In the genomic region with DNA sequence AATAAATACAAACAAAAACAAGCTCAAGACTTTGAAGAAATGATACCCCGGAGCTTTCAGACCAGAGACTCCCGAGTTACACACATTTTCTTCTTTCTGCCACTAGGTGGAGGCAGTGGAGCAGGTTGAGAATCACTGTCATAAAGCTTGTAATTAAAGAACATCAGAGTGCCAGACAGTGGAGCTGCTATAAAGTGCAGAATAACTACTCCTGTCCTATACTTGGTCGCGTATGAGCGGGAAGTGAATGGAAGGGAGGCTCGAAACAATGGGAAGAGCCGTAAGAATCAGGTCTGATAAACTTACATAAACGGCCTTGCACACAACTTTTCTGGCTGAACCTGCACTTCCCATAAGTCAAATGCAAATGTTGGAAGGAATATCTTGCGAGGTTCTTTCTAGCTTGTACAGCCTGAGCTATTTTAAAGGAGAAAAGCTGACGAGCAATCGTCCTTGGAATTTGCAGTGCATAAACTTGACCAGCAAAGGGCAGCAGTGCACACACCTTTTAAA, we compare ENCODE assay signal across 9 cellular contexts.
DNase-seq lines count a peak whose midpoint lies in the region; ATAC-seq and TF ChIP-seq lines count a peak whose summit lies in the region.
"Had no signal": no experiment of that assay in that cellular context is flagged by ENCODE, and none has a peak within 500 bp of the region (broad histone marks: within the 10 kb centered on the region; RNA-seq: fewer than 3 reads in every experiment).

No MANE protein-coding gene starts in this region.

- TF ChIP-seq CTCF in HFFc6 (IDR thresholded peaks at IDR 0.05) (peak; percentile 88), cardiac muscle cell (IDR thresholded peaks at IDR 0.05; ENCODE audit: low read depth, low read length) (peak; percentile 75)

- no peaks in the 10 kb centered on the region for H3K4me1 ChIP-seq in cardiac muscle cell (ENCODE audit: low read depth)

- no peaks in the 10 kb centered on the region for H3K9me3 ChIP-seq in cardiac muscle cell (ENCODE audit: low read depth)

- peak; percentile 35 for ATAC-seq in activated T-helper 17 cell treated with anti-CD3 and anti-CD28 coated beads, Interleukin-2, amount 50 U/mL, for 72 hours (replicated peaks)

- H3K36me3 Mint-ChIP-seq in HFFc6 (ENCODE audit: low read depth) = no peaks in the 10 kb centered on the region
- no peaks in the 10 kb centered on the region for H3K36me3 Mint-ChIP-seq in activated T-helper 17 cell treated with anti-CD3 and anti-CD28 coated beads, Interleukin-2, amount 50 U/mL, for 72 hours (ENCODE audit: low read depth)
- H3K36me3 Mint-ChIP-seq: activated naive CD8-positive, alpha-beta T cell had no signal

- no peak overlapping the region for H3K27ac Mint-ChIP-seq in HFFc6
- H3K27ac Mint-ChIP-seq in activated T-helper 17 cell treated with anti-CD3 and anti-CD28 coated beads, Interleukin-2, amount 50 U/mL, for 72 hours = no peak overlapping the region
- H3K27ac Mint-ChIP-seq: activated naive CD8-positive, alpha-beta T cell had no signal

- no peaks in the 10 kb centered on the region for H3K36me3 ChIP-seq in cardiac muscle cell

- H3K4me3 Mint-ChIP-seq in HFFc6 = no peak overlapping the region
- H3K4me3 Mint-ChIP-seq in activated T-helper 17 cell treated with anti-CD3 and anti-CD28 coated beads, Interleukin-2, amount 50 U/mL, for 72 hours = no peak overlapping the region
- H3K4me3 Mint-ChIP-seq: activated naive CD8-positive, alpha-beta T cell had no signal

- no peaks in the 10 kb centered on the region; the same call in none of the 2 replicates for H3K27me3 Mint-ChIP-seq in HFFc6 (ENCODE audit: insufficient read depth)
- peaks cover 18% of the 10 kb centered on the region for H3K27me3 Mint-ChIP-seq in activated T-helper 17 cell treated with anti-CD3 and anti-CD28 coated beads, Interleukin-2, amount 50 U/mL, for 72 hours

- no peak overlapping the region for H3K4me3 ChIP-seq in cardiac muscle cell

- H3K27ac ChIP-seq in cardiac muscle cell = no peak overlapping the region

- no peaks in the 10 kb centered on the region for H3K27me3 ChIP-seq in cardiac muscle cell

- H3K9me3 Mint-ChIP-seq in HFFc6 = no peaks in the 10 kb centered on the region
- H3K9me3 Mint-ChIP-seq in activated T-helper 17 cell treated with anti-CD3 and anti-CD28 coated beads, Interleukin-2, amount 50 U/mL, for 72 hours = no peaks in the 10 kb centered on the region

- DNase-seq in DMS79 treated with DMSO at 0.1 percent for 48 hours (lab: John Stamatoyannopoulos, UW) (peak; percentile 33), DMS79 (lab: John Stamatoyannopoulos, UW) (no peak), HFFc6 (peak; percentile 52), NCI-H2227 (lab: John Stamatoyannopoulos, UW; ENCODE audit: unreplicated experiment) (peak; percentile 72), cardiac muscle cell (ENCODE audit: low read depth in 1 of 2, low spot score in 1 of 2) (peak; percentile 62 to 69), renal cortical epithelial cell (ENCODE audit: low read depth) (peak; percentile 65), UCSD-AML1 (lab: John Stamatoyannopoulos, UW; ENCODE audit: unreplicated experiment) (no peak)

- H3K4me1 Mint-ChIP-seq in HFFc6 (ENCODE audit: low read depth) = no peaks in the 10 kb centered on the region
- H3K4me1 Mint-ChIP-seq in activated T-helper 17 cell treated with anti-CD3 and anti-CD28 coated beads, Interleukin-2, amount 50 U/mL, for 72 hours = no peaks in the 10 kb centered on the region

Comparison
In these comparisons a context has a peak if more than half of its experiments do, and no peak if none do; other contexts are left out.
1. DNase-seq: peak in DMS79 treated with DMSO at 0.1 percent for 48 hours (single experiment), HFFc6 (single experiment), NCI-H2227 (single experiment), cardiac muscle cell (2 of 2) and renal cortical epithelial cell (single experiment); none in DMS79 (single experiment) and UCSD-AML1 (single experiment).